ENCODE assay signal across 2 cellular contexts in the genomic region with DNA sequence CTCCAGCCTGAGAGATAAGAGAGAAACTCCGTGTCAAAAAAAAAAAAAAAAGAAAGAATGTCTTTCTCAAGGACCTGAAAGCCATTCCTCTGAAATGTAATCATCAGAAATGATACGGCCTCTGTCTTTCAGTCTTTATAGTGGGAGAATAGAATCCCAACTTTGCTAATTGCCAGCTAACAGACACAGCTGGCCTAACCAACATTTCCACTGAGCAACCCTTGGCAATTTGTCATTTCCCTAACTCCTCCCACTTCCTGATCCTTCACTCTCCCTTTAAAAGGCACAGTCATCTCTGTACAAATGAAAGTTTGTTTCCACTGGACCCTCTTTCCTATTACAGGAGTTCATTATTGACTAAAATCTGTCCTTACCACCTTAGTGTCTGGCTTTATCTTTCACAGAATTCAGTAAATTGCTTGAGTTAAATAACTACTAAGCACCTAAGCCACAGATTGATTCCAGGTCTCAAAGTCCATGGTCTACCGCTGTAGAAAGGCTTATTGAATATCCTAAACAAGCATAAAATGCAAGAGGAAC.
A peak's percentile ranks its signal among the peaks of the same experiment; 100 is the strongest.
TF ChIP-seq lines count a peak whose summit lies in the region.

No MANE protein-coding gene starts in this region.

TF ChIP-seq in SK-N-SH, 30 proteins besides CTCF, POLR2A, EP300 and RAD21 (continued from another document):
- TF ChIP-seq, protein P1, sequence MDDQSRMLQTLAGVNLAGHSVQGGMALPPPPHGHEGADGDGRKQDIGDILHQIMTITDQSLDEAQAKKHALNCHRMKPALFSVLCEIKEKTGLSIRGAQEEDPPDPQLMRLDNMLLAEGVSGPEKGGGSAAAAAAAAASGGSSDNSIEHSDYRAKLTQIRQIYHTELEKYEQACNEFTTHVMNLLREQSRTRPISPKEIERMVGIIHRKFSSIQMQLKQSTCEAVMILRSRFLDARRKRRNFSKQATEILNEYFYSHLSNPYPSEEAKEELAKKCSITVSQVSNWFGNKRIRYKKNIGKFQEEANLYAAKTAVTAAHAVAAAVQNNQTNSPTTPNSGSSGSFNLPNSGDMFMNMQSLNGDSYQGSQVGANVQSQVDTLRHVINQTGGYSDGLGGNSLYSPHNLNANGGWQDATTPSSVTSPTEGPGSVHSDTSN (IDR thresholded peaks at IDR 0.05) = peak; percentile 56

TF ChIP-seq in SK-N-SH treated with all-trans-retinoic acid at 6 μM for 48 hours, 23 proteins besides CTCF, POLR2A, EP300 and RAD21 (continued from another document):
- TF ChIP-seq, protein P2, sequence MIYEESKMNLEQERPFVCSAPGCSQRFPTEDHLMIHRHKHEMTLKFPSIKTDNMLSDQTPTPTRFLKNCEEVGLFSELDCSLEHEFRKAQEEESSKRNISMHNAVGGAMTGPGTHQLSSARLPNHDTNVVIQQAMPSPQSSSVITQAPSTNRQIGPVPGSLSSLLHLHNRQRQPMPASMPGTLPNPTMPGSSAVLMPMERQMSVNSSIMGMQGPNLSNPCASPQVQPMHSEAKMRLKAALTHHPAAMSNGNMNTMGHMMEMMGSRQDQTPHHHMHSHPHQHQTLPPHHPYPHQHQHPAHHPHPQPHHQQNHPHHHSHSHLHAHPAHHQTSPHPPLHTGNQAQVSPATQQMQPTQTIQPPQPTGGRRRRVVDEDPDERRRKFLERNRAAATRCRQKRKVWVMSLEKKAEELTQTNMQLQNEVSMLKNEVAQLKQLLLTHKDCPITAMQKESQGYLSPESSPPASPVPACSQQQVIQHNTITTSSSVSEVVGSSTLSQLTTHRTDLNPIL (CRISPR knock-in tag; IDR thresholded peaks at IDR 0.05; ENCODE audit: low read depth) = no peak
- TF ChIP-seq OSR1 (CRISPR knock-in tag; IDR thresholded peaks at IDR 0.05) = no peak
- no peak for TF ChIP-seq ISL1 (CRISPR knock-in tag; IDR thresholded peaks at IDR 0.05)
- TF ChIP-seq ZNF565 (CRISPR knock-in tag; conservative IDR thresholded peaks at IDR 0.05; ENCODE audit: low read depth) = no peak
- no peak for TF ChIP-seq ZFP3 (CRISPR knock-in tag; IDR thresholded peaks at IDR 0.05)
